30 cellular contexts compared by ENCODE assay signal in genomic region chr4:140968371-140968770, GRCh38.
"Had no signal": no experiment of that assay in that cellular context is flagged by ENCODE, and none has a peak within 500 bp of the region (broad histone marks: within the 10 kb centered on the region; RNA-seq: fewer than 3 reads in every experiment).

No MANE protein-coding gene starts in this region.

- DNase-seq: activated CD4-positive, alpha-beta memory T cell treated with anti-CD3 and anti-CD28 coated beads, Interleukin-2, amount 10 ng/mL, durations not matched to agents 7 days and 5 days; activated CD4-positive, alpha-beta T cell treated with anti-CD3 and anti-CD28 coated beads for 48 hours; activated CD4-positive, CD25-positive, alpha-beta regulatory T cell treated with anti-CD3 and anti-CD28 coated beads, Interleukin-2, amount 50 U/mL, for 72 hours; activated CD8-positive, alpha-beta memory T cell treated with anti-CD3 and anti-CD28 coated beads for 24 hours; activated CD8-positive, alpha-beta memory T cell treated with anti-CD3 and anti-CD28 coated beads, Interleukin-2, amount 10 ng/mL, durations not matched to agents 7 days and 5 days; activated effector memory CD4-positive, alpha-beta T cell treated with anti-CD3 and anti-CD28 coated beads, Interleukin-2, amount 50 U/mL, for 16 hours; activated naive CD4-positive, alpha-beta T cell; activated naive CD4-positive, alpha-beta T cell treated with anti-CD3 and anti-CD28 coated beads, Interleukin-2, amount 50 U/mL, for 16 hours; activated naive CD8-positive, alpha-beta T cell treated with anti-CD3 and anti-CD28 coated beads for 36 hours; activated T-cell treated with anti-CD3 and anti-CD28 coated beads, Interleukin-2, amount 50 U/mL, for 1 hour; activated T-cell treated with anti-CD3 and anti-CD28 coated beads, Interleukin-2, amount 50 U/mL, for 72 hours; body of pancreas; NCI-H1105; NCI-H1417 treated with DMSO at 0.1 percent for 48 hours; NCI-H187 treated with DMSO at 0.1 percent for 48 hours; NCI-H345; NCI-H524 treated with DMSO at 0.1 percent for 48 hours; NCI-H748 treated with DMSO at 0.1 percent for 48 hours; NK-92 treated with Interleukin-12 subunit alpha and Interleukin-12 subunit beta, amount 100 ng/mL, for 24 hours; PC-3; Peyer's patch; RPMI8226; SW 1271; T-helper 1 cell; T-helper 2 cell; T-helper 9 cell had no signal

- H3K9me3 Mint-ChIP-seq: activated CD4-positive, alpha-beta memory T cell treated with anti-CD3 and anti-CD28 coated beads, Interleukin-2, amount 10 ng/mL, durations not matched to agents 7 days and 5 days; activated naive CD8-positive, alpha-beta T cell treated with anti-CD3 and anti-CD28 coated beads for 36 hours; activated T-cell treated with anti-CD3 and anti-CD28 coated beads, Interleukin-2, amount 50 U/mL, for 72 hours; activated T-helper 17 cell treated with anti-CD3 and anti-CD28 coated beads, Interleukin-2, amount 50 U/mL, for 72 hours; WTC11 had no signal

- H3K4me1 ChIP-seq: body of pancreas, breast epithelium, Peyer's patch had no signal

- H3K36me3 Mint-ChIP-seq: activated CD8-positive, alpha-beta memory T cell treated with anti-CD3 and anti-CD28 coated beads, Interleukin-2, amount 10 ng/mL, durations not matched to agents 7 days and 5 days; activated naive CD8-positive, alpha-beta T cell treated with anti-CD3 and anti-CD28 coated beads for 36 hours; WTC11 had no signal

- H3K4me3 ChIP-seq: body of pancreas, breast epithelium, K562, Peyer's patch had no signal

- H3K27me3 Mint-ChIP-seq: activated CD4-positive, alpha-beta memory T cell treated with anti-CD3 and anti-CD28 coated beads, Interleukin-2, amount 10 ng/mL, durations not matched to agents 7 days and 5 days; activated CD8-positive, alpha-beta memory T cell treated with anti-CD3 and anti-CD28 coated beads, Interleukin-2, amount 10 ng/mL, durations not matched to agents 7 days and 5 days; activated naive CD8-positive, alpha-beta T cell treated with anti-CD3 and anti-CD28 coated beads for 36 hours; activated T-helper 17 cell treated with anti-CD3 and anti-CD28 coated beads, Interleukin-2, amount 50 U/mL, for 72 hours had no signal

- ATAC-seq: activated CD8-positive, alpha-beta memory T cell treated with anti-CD3 and anti-CD28 coated beads, Interleukin-2, amount 10 ng/mL, durations not matched to agents 7 days and 5 days; activated T-cell treated with anti-CD3 and anti-CD28 coated beads, Interleukin-2, amount 50 U/mL, for 72 hours; activated T-helper 17 cell treated with anti-CD3 and anti-CD28 coated beads, Interleukin-2, amount 50 U/mL, for 72 hours; body of pancreas; K562; PC-3 had no signal

- H3K4me3 Mint-ChIP-seq: activated CD4-positive, alpha-beta memory T cell treated with anti-CD3 and anti-CD28 coated beads, Interleukin-2, amount 10 ng/mL, durations not matched to agents 7 days and 5 days; activated CD8-positive, alpha-beta memory T cell treated with anti-CD3 and anti-CD28 coated beads, Interleukin-2, amount 10 ng/mL, durations not matched to agents 7 days and 5 days; activated naive CD8-positive, alpha-beta T cell treated with anti-CD3 and anti-CD28 coated beads for 36 hours; activated T-cell treated with anti-CD3 and anti-CD28 coated beads, Interleukin-2, amount 50 U/mL, for 72 hours; activated T-helper 17 cell treated with anti-CD3 and anti-CD28 coated beads, Interleukin-2, amount 50 U/mL, for 72 hours; WTC11 had no signal

- H3K27me3 ChIP-seq: body of pancreas, breast epithelium, Peyer's patch had no signal

- H3K36me3 ChIP-seq: breast epithelium, Peyer's patch had no signal

- H3K9me3 ChIP-seq: body of pancreas, breast epithelium, Peyer's patch had no signal

- H3K27ac Mint-ChIP-seq: activated CD4-positive, alpha-beta memory T cell treated with anti-CD3 and anti-CD28 coated beads, Interleukin-2, amount 10 ng/mL, durations not matched to agents 7 days and 5 days; activated CD8-positive, alpha-beta memory T cell treated with anti-CD3 and anti-CD28 coated beads, Interleukin-2, amount 10 ng/mL, durations not matched to agents 7 days and 5 days; activated naive CD8-positive, alpha-beta T cell treated with anti-CD3 and anti-CD28 coated beads for 36 hours; activated T-cell treated with anti-CD3 and anti-CD28 coated beads, Interleukin-2, amount 50 U/mL, for 72 hours; activated T-helper 17 cell treated with anti-CD3 and anti-CD28 coated beads, Interleukin-2, amount 50 U/mL, for 72 hours; WTC11 had no signal

- H3K4me1 Mint-ChIP-seq: activated CD4-positive, alpha-beta memory T cell treated with anti-CD3 and anti-CD28 coated beads, Interleukin-2, amount 10 ng/mL, durations not matched to agents 7 days and 5 days; activated CD8-positive, alpha-beta memory T cell treated with anti-CD3 and anti-CD28 coated beads, Interleukin-2, amount 10 ng/mL, durations not matched to agents 7 days and 5 days; activated naive CD8-positive, alpha-beta T cell treated with anti-CD3 and anti-CD28 coated beads for 36 hours; activated T-helper 17 cell treated with anti-CD3 and anti-CD28 coated beads, Interleukin-2, amount 50 U/mL, for 72 hours had no signal

- H3K27ac ChIP-seq: body of pancreas, breast epithelium, Peyer's patch had no signal
